Comparison of ENCODE assay signal across 8 cellular contexts in genomic region chr2:238231251-238231793, GRCh38. TPM values are rescaled to one million over a fixed set of nuclear protein-coding genes. Genes with fewer than 3 reads are reported as not detected.
DNase-seq lines count a peak whose midpoint lies in the region; ATAC-seq and TF ChIP-seq lines count a peak whose summit lies in the region.

No MANE protein-coding gene starts in this region.

- H3K4me1 ChIP-seq in cardiac muscle cell (ENCODE audit: low read depth): peaks cover 11% of the 10 kb centered on the region
- H3K4me1 ChIP-seq in parathyroid adenoma: no peaks in the 10 kb centered on the region
- peaks cover 14% of the 10 kb centered on the region for H3K4me1 ChIP-seq in suprapubic skin

- H3K4me3 ChIP-seq in cardiac muscle cell (peak overlapping the region; percentile 41), parathyroid adenoma (ENCODE audit: low read depth, low read length) (peak overlapping the region; percentile 44), suprapubic skin (peak overlapping the region; percentile 53)

- peaks cover 28% of the 10 kb centered on the region for H3K27me3 ChIP-seq in cardiac muscle cell
- no peaks in the 10 kb centered on the region for H3K27me3 ChIP-seq in parathyroid adenoma (ENCODE audit: control insufficient read depth, insufficient read depth, low read length)
- no peaks in the 10 kb centered on the region for H3K27me3 ChIP-seq in suprapubic skin

- peaks cover 82% of the 10 kb centered on the region for H3K27me3 Mint-ChIP-seq in activated naive CD4-positive, alpha-beta T cell treated with anti-CD3 and anti-CD28 coated beads, Interleukin-2, amount 10 ng/mL, durations not matched to agents 7 days and 5 days

- no peaks in the 10 kb centered on the region for H3K36me3 Mint-ChIP-seq in activated naive CD4-positive, alpha-beta T cell treated with anti-CD3 and anti-CD28 coated beads, Interleukin-2, amount 10 ng/mL, durations not matched to agents 7 days and 5 days

- H3K27ac ChIP-seq in cardiac muscle cell (no peak overlapping the region), parathyroid adenoma (no peak overlapping the region), suprapubic skin (no peak overlapping the region)

- DNase-seq in NK-92 (lab: John Stamatoyannopoulos, UW; ENCODE audit: unreplicated experiment) (peak; percentile 14), NOMO-1 (lab: John Stamatoyannopoulos, UW; ENCODE audit: unreplicated experiment in 2 of 2) (peak; percentile 73 to 79), cardiac muscle cell (ENCODE audit: low read depth in 1 of 2, low spot score in 1 of 2) (peak; percentile 72 to 81), suprapubic skin (ENCODE audit: low spot score in 2 of 2) (peak in 1 of 2 donors; percentile 87)
- DNase-seq in NK-92 treated with Interleukin-12 subunit alpha and Interleukin-12 subunit beta, amount 100 ng/mL, for 24 hours (lab: John Stamatoyannopoulos, UW): no peak
- DNase-seq in activated naive CD4-positive, alpha-beta T cell treated with anti-CD3 and anti-CD28 coated beads, Interleukin-2, amount 10 ng/mL, durations not matched to agents 7 days and 5 days: peak; percentile 87

- 12% methylated on average over 41 of the region's 46 CpGs for WGBS in suprapubic skin

- no peak overlapping the region for H3K27ac Mint-ChIP-seq in activated naive CD4-positive, alpha-beta T cell treated with anti-CD3 and anti-CD28 coated beads, Interleukin-2, amount 10 ng/mL, durations not matched to agents 7 days and 5 days

- peak overlapping the region; percentile 73 for H2AFZ ChIP-seq in parathyroid adenoma

- TF ChIP-seq CTCF in cardiac muscle cell (IDR thresholded peaks at IDR 0.05; ENCODE audit: low read depth, low read length) (no peak), parathyroid adenoma (IDR thresholded peaks at IDR 0.05) (no peak), suprapubic skin (IDR thresholded peaks at IDR 0.05) (no peak)

- no peak overlapping the region for H3K9ac ChIP-seq in parathyroid adenoma

- no peak for TF ChIP-seq EP300 in suprapubic skin (IDR thresholded peaks at IDR 0.05)

- ATAC-seq in GM19351 (IDR thresholded peaks at IDR 0.05; ENCODE audit: unreplicated experiment): no peak

- H3K79me2 ChIP-seq in parathyroid adenoma: no peaks in the 10 kb centered on the region

- peak overlapping the region; percentile 74 for H3K4me2 ChIP-seq in parathyroid adenoma (ENCODE audit: low read length)

- H3K9me3 ChIP-seq in cardiac muscle cell (ENCODE audit: low read depth): no peaks in the 10 kb centered on the region
- no peaks in the 10 kb centered on the region for H3K9me3 ChIP-seq in parathyroid adenoma (ENCODE audit: control insufficient read depth, low read length)
- no peaks in the 10 kb centered on the region for H3K9me3 ChIP-seq in suprapubic skin

- CTCF ChIA-PET in activated naive CD4-positive, alpha-beta T cell treated with anti-CD3 and anti-CD28 coated beads, Interleukin-2, amount 10 ng/mL, durations not matched to agents 7 days and 5 days (lab: Charles Lee): no interaction called here

- peaks cover 20% of the 10 kb centered on the region for H3K4me1 Mint-ChIP-seq in activated naive CD4-positive, alpha-beta T cell treated with anti-CD3 and anti-CD28 coated beads, Interleukin-2, amount 10 ng/mL, durations not matched to agents 7 days and 5 days

- H3K9me3 Mint-ChIP-seq in activated naive CD4-positive, alpha-beta T cell treated with anti-CD3 and anti-CD28 coated beads, Interleukin-2, amount 10 ng/mL, durations not matched to agents 7 days and 5 days: peaks cover 2% of the 10 kb centered on the region

- no peak for TF ChIP-seq POLR2A in suprapubic skin (IDR thresholded peaks at IDR 0.05)

- no peaks in the 10 kb centered on the region for H3K36me3 ChIP-seq in cardiac muscle cell
- H3K36me3 ChIP-seq in parathyroid adenoma (ENCODE audit: control insufficient read depth, insufficient read depth, low read length): no peaks in the 10 kb centered on the region
- H3K36me3 ChIP-seq in suprapubic skin: no peaks in the 10 kb centered on the region

- H3K4me3 Mint-ChIP-seq in activated naive CD4-positive, alpha-beta T cell treated with anti-CD3 and anti-CD28 coated beads, Interleukin-2, amount 10 ng/mL, durations not matched to agents 7 days and 5 days: peak overlapping the region; percentile 66

RNA-seq across cellular contexts. Expression of gene HES6, which starts 8.5 kb away (rescaled TPM):
- total RNA-seq in cardiac muscle cell (8.8 and 11.9 TPM in 2 replicates), suprapubic skin (1 to 10 TPM; 4.0 to 10.0 (median 7.0) TPM)
- 6.6 and 11.2 TPM in 2 replicates for polyA plus RNA-seq in cardiac muscle cell

RNA-seq across cellular contexts. Expression of gene ILKAP, which starts 27.8 kb away (rescaled TPM):
- 25.7 and 28.2 TPM in 2 replicates for total RNA-seq in cardiac muscle cell
- polyA plus RNA-seq in cardiac muscle cell: 61.0 and 81.9 TPM in 2 replicates
- 10 to 100 TPM; 36.3 to 82.6 (median 49.6) TPM for total RNA-seq in suprapubic skin

RNA-seq across cellular contexts. Expression of gene PER2, which starts 57.1 kb away (rescaled TPM):
- total RNA-seq in cardiac muscle cell (2.0 and 3.9 TPM in 2 replicates), suprapubic skin (100 to 1,000 TPM in 1 of 4 donors, 10 to 100 TPM in 3; 24.3 to 105 (median 85.9) TPM)
- polyA plus RNA-seq in cardiac muscle cell: 1.4 and 4.6 TPM in 2 replicates
